8 cellular contexts compared by ENCODE assay signal in the genomic region with DNA sequence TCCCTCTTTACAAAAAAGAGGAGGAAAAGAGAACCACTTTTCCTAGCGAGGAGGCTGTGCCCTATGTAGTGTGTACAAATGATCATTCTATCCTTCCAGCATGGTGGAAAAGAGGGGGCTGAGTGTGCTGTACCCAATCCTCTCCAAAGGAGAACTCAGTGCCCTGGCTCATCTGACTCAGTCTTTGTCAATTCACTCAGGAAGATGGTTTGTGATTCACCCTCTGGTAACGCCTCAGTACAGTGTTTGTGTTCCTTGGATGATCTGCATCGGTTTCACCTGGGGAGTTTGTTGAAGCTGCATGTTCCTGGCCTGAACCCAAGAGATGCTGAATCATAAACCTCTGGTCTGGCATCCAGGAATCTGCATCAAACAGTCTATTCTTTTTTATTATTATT. TPM values are rescaled to one million over a fixed set of nuclear protein-coding genes. Genes with fewer than 3 reads are reported as not detected.
A peak's percentile ranks its signal among the peaks of the same experiment; 100 is the strongest.
DNase-seq lines count a peak whose midpoint lies in the region; ATAC-seq, FAIRE-seq and TF ChIP-seq lines count a peak whose summit lies in the region.

No MANE protein-coding gene starts in this region.

- no peaks in the 10 kb centered on the region for H3K4me1 Mint-ChIP-seq in T-helper 17 cell

- peak overlapping the region; percentile 54 for H2AFZ ChIP-seq in Loucy (ENCODE audit: low read length)

- H3K4me1 ChIP-seq in Loucy (ENCODE audit: insufficient read depth, low read length, poor library complexity, severe bottlenecking) (no peaks in the 10 kb centered on the region), small intestine (ENCODE audit: control insufficient read depth in 2 of 2, insufficient read depth in 1 of 2, low read depth in 1 of 2, low read length in 1 of 2) (no peaks in the 10 kb centered on the region), Peyer's patch (no peaks in the 10 kb centered on the region)

- no peaks in the 10 kb centered on the region for H3F3A ChIP-seq in Loucy (ENCODE audit: low read depth)

- peaks cover 21% of the 10 kb centered on the region for H3K27me3 Mint-ChIP-seq in T-helper 17 cell

- no peaks in the 10 kb centered on the region for H3K79me2 ChIP-seq in Loucy (ENCODE audit: insufficient read depth, low read length)

- 23 to 41% (median 28%) methylated on average over 3 of the region's 3 CpGs for WGBS in small intestine, 3 donors

- H3K27me3 ChIP-seq in Loucy (ENCODE audit: insufficient read depth, low read length, poor library complexity, severe bottlenecking): no peaks in the 10 kb centered on the region
- no peaks in the 10 kb centered on the region for H3K27me3 ChIP-seq in small intestine (ENCODE audit: control insufficient read depth in 2 of 2, insufficient read depth in 2 of 2, low read length in 2 of 2)
- H3K27me3 ChIP-seq in Peyer's patch: no peaks in the 10 kb centered on the region

- no peak for TF ChIP-seq CTCF in Loucy (conservative IDR thresholded peaks at IDR 0.05; ENCODE audit: low read length)
- TF ChIP-seq CTCF in Peyer's patch (IDR thresholded peaks at IDR 0.05): no peak

- no peak for TF ChIP-seq POLR2A in Peyer's patch (IDR thresholded peaks at IDR 0.05)

- no peaks in the 10 kb centered on the region for H3K36me3 Mint-ChIP-seq in T-helper 17 cell (ENCODE audit: low read depth)

- no peak for FAIRE-seq in small intestine (lab: Jason Lieb, UNC)

- DNase-seq in EL: peak; percentile 92
- DNase-seq in dermis blood vessel endothelial cell: peak; percentile 38
- peak; percentile 64 for DNase-seq in occipital lobe (lab: John Stamatoyannopoulos, UW)
- no peak for DNase-seq in T-helper 17 cell
- DNase-seq in small intestine: no peak
- no peak for DNase-seq in Peyer's patch

- H3K4me3 ChIP-seq in Loucy (ENCODE audit: low read length, poor library complexity, severe bottlenecking): no peak overlapping the region
- H3K4me3 ChIP-seq in small intestine (ENCODE audit: low read depth in 1 of 2, low read length in 2 of 2): no peak overlapping the region
- H3K4me3 ChIP-seq in Peyer's patch: no peak overlapping the region

- no peaks in the 10 kb centered on the region for H3K36me3 ChIP-seq in Loucy (ENCODE audit: insufficient read depth, low read length)
- H3K36me3 ChIP-seq in small intestine (ENCODE audit: control insufficient read depth in 2 of 2, insufficient read depth in 2 of 2, low read length in 2 of 2): no peaks in the 10 kb centered on the region
- no peaks in the 10 kb centered on the region for H3K36me3 ChIP-seq in Peyer's patch

- no peaks in the 10 kb centered on the region for H4K20me1 ChIP-seq in Loucy (ENCODE audit: insufficient read depth, low read length, poor library complexity, severe bottlenecking)

- H3K4me2 ChIP-seq in Loucy (ENCODE audit: low read depth, low read length, poor library complexity, severe bottlenecking): no peak overlapping the region

- H3K27ac Mint-ChIP-seq in T-helper 17 cell: no peak overlapping the region

- H3K4me3 Mint-ChIP-seq in T-helper 17 cell: no peak overlapping the region

- H3K9me3 ChIP-seq in Loucy (ENCODE audit: insufficient read depth, low read depth, low read length) (no peaks in the 10 kb centered on the region), T-helper 17 cell (ENCODE audit: control insufficient read depth, low read length, poor library complexity, severe bottlenecking) (no peaks in the 10 kb centered on the region), small intestine (ENCODE audit: control insufficient read depth, low read depth) (no peaks in the 10 kb centered on the region), Peyer's patch (no peaks in the 10 kb centered on the region)

- H3K9ac ChIP-seq in Loucy (ENCODE audit: low read depth, low read length, poor library complexity, severe bottlenecking): no peak overlapping the region

- H3K9me2 ChIP-seq in Loucy (replicated peaks; ENCODE audit: low read depth, low read length): no peaks in the 10 kb centered on the region

- ATAC-seq in HG02973 (IDR thresholded peaks at IDR 0.05; ENCODE audit: unreplicated experiment) (no peak), T-helper 17 cell (no peak)

- H3K27ac ChIP-seq in small intestine (ENCODE audit: low read depth in 1 of 2, low read length in 1 of 2) (no peak overlapping the region), Peyer's patch (no peak overlapping the region)

RNA-seq across cellular contexts. Expression of a gene that starts 18.3 kb away (rescaled TPM):
- total RNA-seq in dermis blood vessel endothelial cell (0.23 and 2.0 TPM in 2 replicates), occipital lobe (45.2 TPM), T-helper 17 cell (not detected), Peyer's patch (under 1 TPM in 3 of 4 donors, not detected in 1; 0.27 to 0.83 (median 0.53) TPM)
- polyA plus RNA-seq in small intestine: under 1 TPM in 2 of 3 donors, not detected in 1; 0.27 to 0.87 TPM

Comparison
In these comparisons a context has a peak if more than half of its experiments do, and no peak if none do; other contexts are left out.
1. DNase-seq: peak in EL (single experiment), dermis blood vessel endothelial cell (single experiment) and occipital lobe (single experiment); none in T-helper 17 cell (0 of 3), small intestine (single experiment) and Peyer's patch (0 of 3).
2. RNA of a gene that starts 18.3 kb away (total RNA-seq): 45.2 TPM in occipital lobe (single experiment); 0.23 to 2.0 TPM in dermis blood vessel endothelial cell, 0.27 to 0.83 TPM in Peyer's patch and not detected in T-helper 17 cell; every median in the first group is over 10 times any median in the second.